32 cellular contexts compared by ENCODE assay signal in genomic region chr17:67920212-67920611, GRCh38.
"Had no signal": no experiment of that assay in that cellular context is flagged by ENCODE, and none has a peak within 500 bp of the region (broad histone marks: within the 10 kb centered on the region; RNA-seq: fewer than 3 reads in every experiment).

No MANE protein-coding gene starts in this region.

- H3K4me1 ChIP-seq: foreskin keratinocyte, gastroesophageal sphincter had no signal

- ATAC-seq: activated CD4-positive, CD25-positive, alpha-beta regulatory T cell treated with anti-CD3 and anti-CD28 coated beads, Interleukin-2, amount 50 U/mL, for 24 hours; activated CD8-positive, alpha-beta T cell treated with anti-CD3 and anti-CD28 coated beads for 36 hours; activated T-cell treated with anti-CD3 and anti-CD28 coated beads, Interleukin-2, amount 50 U/mL, for 4 hours; activated T-helper 17 cell treated with anti-CD3 and anti-CD28 coated beads, Interleukin-2, amount 50 U/mL, for 72 hours; effector memory CD8-positive, alpha-beta T cell; foreskin keratinocyte; gastroesophageal sphincter; T-cell had no signal

- H3K27me3 ChIP-seq: brain microvascular endothelial cell, esophagus muscularis mucosa, foreskin keratinocyte, gastroesophageal sphincter had no signal

- H3K4me3 ChIP-seq: esophagus muscularis mucosa, gastroesophageal sphincter had no signal

- DNase-seq: activated B cell treated with CpG ODN at 0.5 μM for 24 hours; activated CD4-positive, alpha-beta T cell treated with anti-CD3 and anti-CD28 coated beads for 48 hours; activated CD4-positive, alpha-beta T cell treated with anti-CD3 and anti-CD28 coated beads, Interleukin-2, amount 50 U/mL, for 1 hour; activated CD4-positive, alpha-beta T cell treated with anti-CD3 and anti-CD28 coated beads, Interleukin-2, amount 50 U/mL, for 48 hours; activated CD8-positive, alpha-beta memory T cell treated with anti-CD3 and anti-CD28 coated beads for 24 hours; activated CD8-positive, alpha-beta T cell treated with anti-CD3 and anti-CD28 coated beads for 36 hours; activated effector memory CD4-positive, alpha-beta T cell treated with Interleukin-2 at 50 U/mL for 16 hours; activated gamma-delta T cell treated with Interleukin-2 at 50 U/mL for 16 hours; activated naive CD4-positive, alpha-beta T cell treated with anti-CD3 and anti-CD28 coated beads, Interleukin-2, amount 50 U/mL, for 16 hours; activated naive CD4-positive, alpha-beta T cell treated with Interleukin-2 at 50 U/mL for 16 hours; activated T-cell treated with anti-CD3 and anti-CD28 coated beads, Interleukin-2, amount 50 U/mL, for 4 hours; amniotic stem cell; anterior cingulate cortex; brain microvascular endothelial cell; caudate nucleus; cortex of kidney; dermis blood vessel endothelial cell; effector CD4-positive, alpha-beta T cell; effector memory CD8-positive, alpha-beta T cell; erythroblast; foreskin keratinocyte; SW 1271; T-cell; T1000; WERI-Rb-1 had no signal

- H3K9me3 ChIP-seq: esophagus muscularis mucosa, gastroesophageal sphincter had no signal

- H3K27ac ChIP-seq: brain microvascular endothelial cell, esophagus muscularis mucosa, foreskin keratinocyte, gastroesophageal sphincter, WERI-Rb-1 had no signal

- FAIRE-seq: astrocyte, bronchial epithelial cell, colon had no signal
